Comparison of ENCODE assay signal across 8 cellular contexts in the genomic region with DNA sequence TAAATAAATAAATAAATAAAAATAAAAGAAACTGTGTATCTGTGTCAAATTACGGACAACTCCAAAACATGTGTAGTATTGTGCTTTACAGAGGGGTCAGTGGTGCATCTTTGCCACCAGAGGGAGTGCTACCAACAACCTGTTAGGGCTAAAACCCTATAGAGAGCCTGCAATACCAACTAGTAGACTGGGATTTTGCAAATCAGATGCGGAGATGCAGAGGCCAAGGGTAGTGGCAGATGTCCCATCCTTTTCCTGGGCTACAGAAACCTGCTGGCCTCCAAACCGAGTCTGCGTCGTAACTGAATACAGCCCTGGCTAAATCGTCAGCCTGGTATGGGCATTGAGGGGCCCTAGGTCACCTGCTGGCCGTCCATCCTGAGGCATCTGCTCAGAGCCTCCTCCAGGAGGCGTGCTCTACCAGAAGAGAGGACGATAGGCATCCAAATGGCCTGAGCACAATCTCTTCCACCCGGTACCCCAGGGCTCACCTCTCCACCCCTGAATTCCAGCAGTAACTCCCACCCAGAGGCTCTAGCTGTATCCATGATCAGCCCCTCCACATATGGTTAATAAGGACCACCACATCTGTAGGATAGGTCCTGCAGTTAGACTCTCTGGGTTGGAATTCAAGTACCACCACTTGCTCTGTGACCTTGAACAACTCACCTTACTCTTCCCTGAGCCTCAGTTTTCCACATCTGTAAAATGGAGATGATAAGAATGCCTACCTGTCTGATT. TPM values are rescaled to one million over a fixed set of nuclear protein-coding genes. Genes with fewer than 3 reads are reported as not detected.
DNase-seq lines count a peak whose midpoint lies in the region; ATAC-seq and TF ChIP-seq lines count a peak whose summit lies in the region.

No MANE protein-coding gene starts in this region.

- H3K36me3 ChIP-seq in left lung, result no peaks in the 10 kb centered on the region

- in situ Hi-C loops in Caki2 (cut with HindIII; ENCODE audit: low pct_unique_long_range_greater_than_20kb, low sequenced_read_pairs), result no loop called here

- no peaks in the 10 kb centered on the region for H3K9me3 ChIP-seq in left lung

- DNase-seq in Caki2 (ENCODE audit: low read depth), result peak; percentile 86
- DNase-seq in NCI-H524 treated with DMSO at 0.1 percent for 48 hours (lab: John Stamatoyannopoulos, UW), result peak; percentile 22
- DNase-seq in activated CD4-positive, alpha-beta T cell treated with anti-CD3 and anti-CD28 coated beads for 48 hours, result peak; percentile 69
- DNase-seq in dorsolateral prefrontal cortex, result peak in 6 of 10 donors; percentile 40 to 67 (median 50)
- peak in 1 of 2 donors; percentile 80 for DNase-seq in left lung
- peak; percentile 30 to 75 (median 51) for DNase-seq in stimulated activated naive CD4-positive, alpha-beta T cell (lab: John Stamatoyannopoulos, UW)

- H3K27me3 ChIP-seq in dorsolateral prefrontal cortex (no peaks in the 10 kb centered on the region), left lung (no peaks in the 10 kb centered on the region)

- H3K4me1 ChIP-seq in left lung, result peaks cover 0 to 55% of the 10 kb centered on the region in 2 donors

- intact Hi-C loops in dorsolateral prefrontal cortex (cut with DNase I) (loop anchor here (1.0 to 10.0 kb wide), 2 partner anchors 16 to 823 kb away; partner anchors contain the start of gene TM9SF3 (in 1 of the 2)), left lung (cut with DNase I) (no loop called here)

- ATAC-seq in GM19463 (IDR thresholded peaks at IDR 0.05; ENCODE audit: unreplicated experiment) (peak; percentile 95), HG03520 (IDR thresholded peaks at IDR 0.05; ENCODE audit: unreplicated experiment) (peak; percentile 85), left lung (peak; percentile 95)

- peak overlapping the region in 19 of 59 donors; percentile 1 to 49 (median 22) for H3K4me3 ChIP-seq in dorsolateral prefrontal cortex
- H3K4me3 ChIP-seq in left lung, result no peak overlapping the region

- H3K27ac ChIP-seq in dorsolateral prefrontal cortex (peak overlapping the region in 15 of 59 donors; percentile 0 to 56 (median 30)), left lung (peak overlapping the region; percentile 6 to 94)

- peak; percentile 56 to 87 (median 76) for TF ChIP-seq CTCF in dorsolateral prefrontal cortex (IDR thresholded peaks at IDR 0.05 in 54 of 56, conservative IDR thresholded peaks at IDR 0.05 in 2 of 56; ENCODE audit: low read depth in 1 of 56, partially characterized antibody in 56 of 56)
- peak; percentile 84 to 87 for TF ChIP-seq CTCF in left lung (IDR thresholded peaks at IDR 0.05)

RNA-seq across cellular contexts. Expression of gene RRP12, which starts 6.2 kb away (rescaled TPM):
- 15.5 and 19.9 TPM in 2 replicates for total RNA-seq in Caki2 (2014; rRNA removed; shearing (Covaris generic); ENCODE audit: low replicate concordance)
- total RNA-seq in dorsolateral prefrontal cortex, result 10 to 100 TPM; 21.1 to 88.1 (median 42.7) TPM
- total RNA-seq in left lung, result 10 to 100 TPM; 21.2 to 40.4 TPM

RNA-seq across cellular contexts. Expression of gene PGAM1, which starts 18.6 kb away (rescaled TPM):
- total RNA-seq in Caki2 (2014; rRNA removed; shearing (Covaris generic); ENCODE audit: low replicate concordance), result 1,147 and 1,402 TPM in 2 replicates
- 100 to 1,000 TPM; 155 to 477 (median 341) TPM for total RNA-seq in dorsolateral prefrontal cortex
- 100 to 1,000 TPM; 209 to 236 TPM for total RNA-seq in left lung

RNA-seq across cellular contexts. Expression of gene EXOSC1, which starts 38.4 kb away (rescaled TPM):
- 52.6 and 63.7 TPM in 2 replicates for total RNA-seq in Caki2 (2014; rRNA removed; shearing (Covaris generic); ENCODE audit: low replicate concordance)
- total RNA-seq in dorsolateral prefrontal cortex (10 to 100 TPM; 23.5 to 46.9 (median 33.8) TPM), left lung (10 to 100 TPM; 27.2 to 30.4 TPM)

RNA-seq across cellular contexts. Expression of gene ZDHHC16, which starts 38.6 kb away (rescaled TPM):
- 78.4 and 78.6 TPM in 2 replicates for total RNA-seq in Caki2 (2014; rRNA removed; shearing (Covaris generic); ENCODE audit: low replicate concordance)
- 10 to 100 TPM; 22.2 to 46.8 (median 31.1) TPM for total RNA-seq in dorsolateral prefrontal cortex
- total RNA-seq in left lung, result 10 to 100 TPM; 61.5 to 65.2 TPM

Comparison
In these comparisons a context has a peak if more than half of its experiments do, and no peak if none do; other contexts are left out.
1. intact Hi-C loops: an anchor here in dorsolateral prefrontal cortex (1.0 to 10.0 kb wide); none called in left lung.